8 cellular contexts compared by ENCODE assay signal in genomic region chr3:100796556-100796955, GRCh38.
DNase-seq lines count a peak whose midpoint lies in the region; ATAC-seq and TF ChIP-seq lines count a peak whose summit lies in the region.

No MANE protein-coding gene starts in this region.

- H3K27ac Mint-ChIP-seq in activated T-helper 2 cell treated with anti-CD3 and anti-CD28 coated beads, Interferon-gamma antibody, Interleukin-2, Interleukin-4, amounts not matched to agents 10 μg/mL and 5 μg/mL and 100 μg/mL, durations not matched to agents 14 hours and 24 hours and 36 hours, result no peak overlapping the region

- H3K9me3 Mint-ChIP-seq in activated T-helper 2 cell treated with anti-CD3 and anti-CD28 coated beads, Interferon-gamma antibody, Interleukin-2, Interleukin-4, amounts not matched to agents 10 μg/mL and 5 μg/mL and 100 μg/mL, durations not matched to agents 14 hours and 24 hours and 36 hours, result no peaks in the 10 kb centered on the region

- DNase-seq in OCI-M2 (lab: John Stamatoyannopoulos, UW; ENCODE audit: unreplicated experiment), result peak; percentile 35
- peak; percentile 56 for DNase-seq in fibroblast of peridontal ligament (ENCODE audit: extremely low read depth)
- DNase-seq in activated T-helper 2 cell treated with anti-CD3 and anti-CD28 coated beads, Interferon-gamma antibody, Interleukin-2, Interleukin-4, amounts not matched to agents 10 μg/mL and 5 μg/mL and 100 μg/mL, durations not matched to agents 14 hours and 24 hours and 36 hours (ENCODE audit: low spot score), result no peak
- DNase-seq in nucleus accumbens (lab: John Stamatoyannopoulos, UW), result no peak
- no peak for DNase-seq in DMS79 treated with DMSO at 0.1 percent for 48 hours (lab: John Stamatoyannopoulos, UW)

- peak; percentile 55 for TF ChIP-seq CTCF in 22Rv1 (IDR thresholded peaks at IDR 0.05)

- H3K4me1 Mint-ChIP-seq in activated T-helper 2 cell treated with anti-CD3 and anti-CD28 coated beads, Interferon-gamma antibody, Interleukin-2, Interleukin-4, amounts not matched to agents 10 μg/mL and 5 μg/mL and 100 μg/mL, durations not matched to agents 14 hours and 24 hours and 36 hours (ENCODE audit: low read depth), result peaks cover 6% of the 10 kb centered on the region

- H3K36me3 Mint-ChIP-seq in activated T-helper 2 cell treated with anti-CD3 and anti-CD28 coated beads, Interferon-gamma antibody, Interleukin-2, Interleukin-4, amounts not matched to agents 10 μg/mL and 5 μg/mL and 100 μg/mL, durations not matched to agents 14 hours and 24 hours and 36 hours (ENCODE audit: low read depth), result no peaks in the 10 kb centered on the region

- intact Hi-C loops in activated T-helper 2 cell treated with anti-CD3 and anti-CD28 coated beads, Interferon-gamma antibody, Interleukin-2, Interleukin-4, amounts not matched to agents 10 μg/mL and 5 μg/mL and 100 μg/mL, durations not matched to agents 14 hours and 24 hours and 36 hours (cut with micrococcal nuclease), result loop anchor here (5.0 kb wide), 2 partner anchors 59 to 144 kb away; no protein-coding TSS in a partner anchor

- H3K27ac ChIP-seq in 22Rv1, result no peak overlapping the region

- ATAC-seq in GM18498 (IDR thresholded peaks at IDR 0.05; ENCODE audit: unreplicated experiment) (peak; percentile 65), GM21723 (IDR thresholded peaks at IDR 0.05; ENCODE audit: unreplicated experiment) (no peak)

- no peak overlapping the region for H3K4me3 Mint-ChIP-seq in activated T-helper 2 cell treated with anti-CD3 and anti-CD28 coated beads, Interferon-gamma antibody, Interleukin-2, Interleukin-4, amounts not matched to agents 10 μg/mL and 5 μg/mL and 100 μg/mL, durations not matched to agents 14 hours and 24 hours and 36 hours (ENCODE audit: low read depth)

- peaks cover 15% of the 10 kb centered on the region for H3K27me3 Mint-ChIP-seq in activated T-helper 2 cell treated with anti-CD3 and anti-CD28 coated beads, Interferon-gamma antibody, Interleukin-2, Interleukin-4, amounts not matched to agents 10 μg/mL and 5 μg/mL and 100 μg/mL, durations not matched to agents 14 hours and 24 hours and 36 hours (ENCODE audit: low read depth)

Comparison
In these comparisons a context has a peak if more than half of its experiments do, and no peak if none do; other contexts are left out.
1. DNase-seq: peak in OCI-M2 (single experiment) and fibroblast of peridontal ligament (single experiment); none in activated T-helper 2 cell treated with anti-CD3 and anti-CD28 coated beads, Interferon-gamma antibody, Interleukin-2, Interleukin-4, amounts not matched to agents 10 μg/mL and 5 μg/mL and 100 μg/mL, durations not matched to agents 14 hours and 24 hours and 36 hours (single experiment), nucleus accumbens (0 of 56) and DMS79 treated with DMSO at 0.1 percent for 48 hours (single experiment).